ENCODE assay signal across 9 cellular contexts in genomic region chr5:175840050-175840841, GRCh38. TPM values are rescaled to one million over a fixed set of nuclear protein-coding genes. Genes with fewer than 3 reads are reported as not detected.
DNase-seq lines count a peak whose midpoint lies in the region; TF ChIP-seq lines count a peak whose summit lies in the region.
"Had no signal": no experiment of that assay in that cellular context is flagged by ENCODE, and none has a peak within 500 bp of the region (broad histone marks: within the 10 kb centered on the region; RNA-seq: fewer than 3 reads in every experiment).

No MANE protein-coding gene starts in this region.

- CTCF ChIA-PET in Calu3 (lab: Charles Lee), result no interaction called here

- no peaks in the 10 kb centered on the region for H3K36me3 Mint-ChIP-seq in Calu3 (ENCODE audit: insufficient read depth, unreplicated experiment)
- no peaks in the 10 kb centered on the region for H3K36me3 Mint-ChIP-seq in chondrocyte (ENCODE audit: low read depth)
- H3K36me3 Mint-ChIP-seq in nephron (ENCODE audit: low read depth), result no peaks in the 10 kb centered on the region

- H3K9me3 Mint-ChIP-seq in Calu3 (ENCODE audit: low read depth, unreplicated experiment), result no peaks in the 10 kb centered on the region
- H3K9me3 Mint-ChIP-seq in chondrocyte (ENCODE audit: low read depth), result peaks cover 3% of the 10 kb centered on the region
- H3K9me3 Mint-ChIP-seq in nephron, result no peaks in the 10 kb centered on the region

- H3K27ac ChIP-seq in substantia nigra (ENCODE audit: low read depth, low read length, poor library complexity, severe bottlenecking), result no peak overlapping the region

- H3K27ac Mint-ChIP-seq in Calu3 (ENCODE audit: unreplicated experiment) (no peak overlapping the region), chondrocyte (ENCODE audit: unreplicated experiment) (no peak overlapping the region), nephron (no peak overlapping the region)

- H3K4me1 Mint-ChIP-seq in Calu3 (ENCODE audit: low read depth, unreplicated experiment), result no peaks in the 10 kb centered on the region
- H3K4me1 Mint-ChIP-seq in chondrocyte (ENCODE audit: low read depth), result peaks cover 9% of the 10 kb centered on the region
- no peaks in the 10 kb centered on the region for H3K4me1 Mint-ChIP-seq in nephron

- H3K27me3 Mint-ChIP-seq in Calu3 (ENCODE audit: unreplicated experiment) (peaks cover 16% of the 10 kb centered on the region), chondrocyte (ENCODE audit: low read depth) (no peaks in the 10 kb centered on the region), nephron (ENCODE audit: low read depth) (peaks cover 16% of the 10 kb centered on the region)

- H3K4me3 Mint-ChIP-seq in Calu3 (ENCODE audit: low read depth, unreplicated experiment) (no peak overlapping the region), chondrocyte (ENCODE audit: unreplicated experiment) (no peak overlapping the region), nephron (no peak overlapping the region)

- TF ChIP-seq CTCF in Calu3 (IDR thresholded peaks at IDR 0.05; ENCODE audit: unreplicated experiment) (peak; percentile 41), chondrocyte (IDR thresholded peaks at IDR 0.05) (peak; percentile 70), nephron (IDR thresholded peaks at IDR 0.05; ENCODE audit: unreplicated experiment in 3 of 3) (peak; percentile 26 to 28 (median 27))

- intact Hi-C loops in Calu3 (cut with micrococcal nuclease; ENCODE audit: unreplicated experiment), result no loop called here

- DNase-seq in Calu3 (no peak), KBM-7 (peak; percentile 21), chondrocyte (ENCODE audit: low spot score) (no peak), middle frontal gyrus (ENCODE audit: extremely low spot score, low spot score) (no peak), anterior cingulate cortex (lab: John Stamatoyannopoulos, UW) (no peak), substantia nigra (lab: John Stamatoyannopoulos, UW) (no peak)
- DNase-seq in activated CD4-positive, alpha-beta T cell treated with anti-CD3 and anti-CD28 coated beads, Interleukin-2, amount 50 U/mL, for 1 hour, result no peak
- DNase-seq: NCI-H1436 treated with DMSO at 0.1 percent for 48 hours had no signal

- in situ Hi-C loops in KBM-7 (cut with MboI; ENCODE audit: low pct_unique_long_range_greater_than_20kb, low sequenced_read_pairs), result no loop called here

- no TSS peak for BruUV-seq in Calu3 (replicated peaks; lab: Mats Ljungman, UMichigan)

RNA-seq across cellular contexts. Expression of gene CPLX2, which starts 31.1 kb away (rescaled TPM):
- total RNA-seq in Calu3 (2022) (not detected in 2 replicates), chondrocyte (not detected in 3 replicates)
